In genomic region chr19:40567040-40567749, GRCh38 we compare ENCODE assay signal across 13 cellular contexts. TPM values are rescaled to one million over a fixed set of nuclear protein-coding genes. Genes with fewer than 3 reads are reported as not detected.
A peak's percentile ranks its signal among the peaks of the same experiment; 100 is the strongest.
DNase-seq lines count a peak whose midpoint lies in the region; ATAC-seq and TF ChIP-seq lines count a peak whose summit lies in the region.
"Had no signal": no experiment of that assay in that cellular context is flagged by ENCODE, and none has a peak within 500 bp of the region (broad histone marks: within the 10 kb centered on the region; RNA-seq: fewer than 3 reads in every experiment).

No MANE protein-coding gene starts in this region.

- H3K27me3 Mint-ChIP-seq in stimulated activated naive CD8-positive, alpha-beta T cell treated with anti-CD3 and anti-CD28 coated beads, Interleukin-15, Interleukin-2, amounts not matched to agents 100 ng/mL and 50 ng/mL, for 24 hours: peaks cover 47% of the 10 kb centered on the region

- intact Hi-C loops in mammary epithelial cell (cut with micrococcal nuclease): no loop called here

- H3K79me2 ChIP-seq in mammary epithelial cell (ENCODE audit: insufficient read depth, low read length): no peaks in the 10 kb centered on the region

- H3K27ac ChIP-seq in mammary epithelial cell (ENCODE audit: insufficient read depth, low read depth, low read length) (no peak overlapping the region), mesodermal cell (ENCODE audit: low read depth, low read length, severe bottlenecking) (no peak overlapping the region), WERI-Rb-1 (no peak overlapping the region)
- H3K27ac ChIP-seq: tibial artery had no signal

- peak overlapping the region; percentile 93 for H3K4me2 ChIP-seq in mammary epithelial cell (ENCODE audit: insufficient read depth, low read depth, low read length)

- 72% methylated on average over 8 of the region's 20 CpGs for WGBS in mammary epithelial cell (ENCODE audit: low coverage, missing lambda C conversion rate)
- 46 to 47% methylated on average over 7 to 8 of the region's 20 CpGs for WGBS in mesodermal cell (ENCODE audit: insufficient coverage in 2 of 2), 2 experiments

- no peaks in the 10 kb centered on the region for H4K20me1 ChIP-seq in mammary epithelial cell (ENCODE audit: insufficient read depth, low read length)

- in situ Hi-C loops in mammary epithelial cell (cut with MboI; ENCODE audit: low sequenced_read_pairs in 2 of 2): no loop called here
- in situ Hi-C loops in KBM-7 (cut with MboI; ENCODE audit: low pct_unique_long_range_greater_than_20kb, low sequenced_read_pairs): no loop called here

- dilution Hi-C loops in mammary epithelial cell (cut with HindIII; ENCODE audit: low sequenced_read_pairs): no loop called here

- H3K27me3 ChIP-seq in mammary epithelial cell (ENCODE audit: insufficient read depth, low read length): peaks cover 3% of the 10 kb centered on the region
- H3K27me3 ChIP-seq in WERI-Rb-1 (ENCODE audit: insufficient read depth, low read depth, severe bottlenecking): no peaks in the 10 kb centered on the region

- H3K36me3 ChIP-seq in mammary epithelial cell (ENCODE audit: insufficient read depth, low read length) (no peaks in the 10 kb centered on the region), mesodermal cell (ENCODE audit: control insufficient read depth, insufficient read depth, low read length) (no peaks in the 10 kb centered on the region), WERI-Rb-1 (no peaks in the 10 kb centered on the region)
- H3K36me3 ChIP-seq: tibial artery had no signal

- no peaks in the 10 kb centered on the region for H3K9me3 ChIP-seq in mammary epithelial cell (replicated peaks; ENCODE audit: insufficient read depth, low read length)
- H3K9me3 ChIP-seq in mesodermal cell (ENCODE audit: control insufficient read depth, low read length): no peaks in the 10 kb centered on the region
- H3K9me3 ChIP-seq in WERI-Rb-1 (ENCODE audit: severe bottlenecking): no peaks in the 10 kb centered on the region
- H3K9me3 ChIP-seq: tibial artery had no signal

- no peak for ATAC-seq in stimulated activated naive CD8-positive, alpha-beta T cell treated with anti-CD3 and anti-CD28 coated beads, Interleukin-15, Interleukin-2, amounts not matched to agents 100 U/mL and 50 U/mL, for 24 hours

- H3K4me3 ChIP-seq in mammary epithelial cell (replicated peaks in 1 of 3; ENCODE audit: insufficient read depth in 1 of 3, low read depth in 2 of 3, low read length in 3 of 3) (peak overlapping the region; percentile 18 to 45 (median 43)), mesodermal cell (ENCODE audit: extremely low read depth, insufficient read depth, low read length, poor library complexity, severe bottlenecking) (peak overlapping the region; percentile 5), WERI-Rb-1 (ENCODE audit: low read depth, low read length) (no peak overlapping the region)
- H3K4me3 ChIP-seq: lung had no signal

- no peak overlapping the region for H3K9ac ChIP-seq in mammary epithelial cell (ENCODE audit: insufficient read depth, low read length)

- BruUV-seq in mammary epithelial cell (replicated peaks; lab: Mats Ljungman, UMichigan): no TSS peak

- TF ChIP-seq CTCF in mammary epithelial cell (conservative IDR thresholded peaks at IDR 0.05 in 1 of 2, IDR thresholded peaks at IDR 0.05 in 1 of 2; ENCODE audit: extremely low read depth in 1 of 2, insufficient read depth in 1 of 2, low read depth in 1 of 2, low read length in 2 of 2) (no peak), WERI-Rb-1 (IDR thresholded peaks at IDR 0.05; ENCODE audit: low read depth, low read length) (no peak)

- H3K4me1 ChIP-seq in mammary epithelial cell (ENCODE audit: insufficient read depth, low read length): peaks cover 19% of the 10 kb centered on the region
- peaks cover 2% of the 10 kb centered on the region for H3K4me1 ChIP-seq in mesodermal cell (ENCODE audit: control insufficient read depth, insufficient read depth, low read length, poor library complexity, severe bottlenecking)

- H3K36me3 Mint-ChIP-seq in stimulated activated naive CD8-positive, alpha-beta T cell treated with anti-CD3 and anti-CD28 coated beads, Interleukin-15, Interleukin-2, amounts not matched to agents 100 ng/mL and 50 ng/mL, for 24 hours (ENCODE audit: low read depth): no peaks in the 10 kb centered on the region

- CTCF ChIA-PET in mammary epithelial cell (lab: Charles Lee; ENCODE audit: low non-redundant PET): no interaction called here

- H3K27ac Mint-ChIP-seq in stimulated activated naive CD8-positive, alpha-beta T cell treated with anti-CD3 and anti-CD28 coated beads, Interleukin-15, Interleukin-2, amounts not matched to agents 100 ng/mL and 50 ng/mL, for 24 hours: no peak overlapping the region
- H3K27ac Mint-ChIP-seq: T-helper 1 cell treated with Interleukin-12 subunit alpha and Interleukin-12 subunit beta and Interleukin-4 antibody, amounts not matched to agents 30 μg/mL and 1 μg/mL, for 36 hours had no signal

- H2AFZ ChIP-seq in mammary epithelial cell (ENCODE audit: low read depth, low read length): peak overlapping the region; percentile 75

- no peaks in the 10 kb centered on the region for H3K9me3 Mint-ChIP-seq in stimulated activated naive CD8-positive, alpha-beta T cell treated with anti-CD3 and anti-CD28 coated beads, Interleukin-15, Interleukin-2, amounts not matched to agents 100 ng/mL and 50 ng/mL, for 24 hours

- H3K4me1 Mint-ChIP-seq in stimulated activated naive CD8-positive, alpha-beta T cell treated with anti-CD3 and anti-CD28 coated beads, Interleukin-15, Interleukin-2, amounts not matched to agents 100 ng/mL and 50 ng/mL, for 24 hours (ENCODE audit: low read depth): peaks cover 14% of the 10 kb centered on the region

- DNase-seq in stimulated activated naive CD8-positive, alpha-beta T cell treated with anti-CD3 and anti-CD28 coated beads, Interleukin-15, Interleukin-2, amounts not matched to agents 100 U/mL and 50 U/mL, for 24 hours: no peak
- DNase-seq in mammary epithelial cell (no peak), NCI-H2107 (lab: John Stamatoyannopoulos, UW) (no peak), HPDE6-E6E7 (ENCODE audit: extremely low spot score) (no peak), WERI-Rb-1 (no peak), KBM-7 (no peak)
- DNase-seq: NCI-H2227 treated with DMSO at 0.1 percent for 48 hours; stimulated activated CD4-positive, alpha-beta T cell treated with anti-CD3 and anti-CD28 coated beads, Interleukin-1b, Interleukin-23, amount 100 ng/mL, for 48 hours; tibial artery had no signal

- peak overlapping the region; percentile 20 for H3K4me3 Mint-ChIP-seq in stimulated activated naive CD8-positive, alpha-beta T cell treated with anti-CD3 and anti-CD28 coated beads, Interleukin-15, Interleukin-2, amounts not matched to agents 100 ng/mL and 50 ng/mL, for 24 hours
- H3K4me3 Mint-ChIP-seq: T-helper 1 cell treated with Interleukin-12 subunit alpha and Interleukin-12 subunit beta and Interleukin-4 antibody, amounts not matched to agents 30 μg/mL and 1 μg/mL, for 36 hours had no signal

RNA-seq across cellular contexts. Expression of gene SHKBP1, which starts 9.5 kb away (rescaled TPM):
- 10 to 100 TPM; 21.0 to 57.9 TPM for total RNA-seq in mammary epithelial cell
- polyA plus RNA-seq in mammary epithelial cell: 44.4 TPM
- polyA minus RNA-seq in mammary epithelial cell: 68.1 TPM
- 92.0 TPM for polyA plus RNA-seq in mesodermal cell (2013, experiment 1 of 2)
- 81.3 TPM for polyA plus RNA-seq in mesodermal cell (2013, experiment 2 of 2)

RNA-seq across cellular contexts. Expression of gene LTBP4, which starts 34.0 kb away (rescaled TPM):
- total RNA-seq in mammary epithelial cell: 100 to 1,000 TPM in 1 of 2 donors, 10 to 100 TPM in 1; 27.5 to 148 TPM
- 34.0 TPM for polyA plus RNA-seq in mammary epithelial cell
- 75.7 TPM for polyA minus RNA-seq in mammary epithelial cell
- 141 TPM for polyA plus RNA-seq in mesodermal cell (2013, experiment 1 of 2)
- 112 TPM for polyA plus RNA-seq in mesodermal cell (2013, experiment 2 of 2)
